8 cellular contexts compared by ENCODE assay signal in genomic region chr12:110923192-110923591, GRCh38. TPM values are rescaled to one million over a fixed set of nuclear protein-coding genes. Genes with fewer than 3 reads are reported as not detected.
"Had no signal": no experiment of that assay in that cellular context is flagged by ENCODE, and none has a peak within 500 bp of the region (broad histone marks: within the 10 kb centered on the region; RNA-seq: fewer than 3 reads in every experiment).

No MANE protein-coding gene starts in this region.

- H3K36me3 ChIP-seq: HAP-1 had no signal

- H3K4me3 ChIP-seq: GM23338, HAP-1 had no signal

- H3K4me2 ChIP-seq: GM23338 had no signal

- DNase-seq: HFFc6, KBM-7 had no signal

- ATAC-seq: HCT116 had no signal

- H3K4me1 ChIP-seq: HAP-1 had no signal

- H3K9me3 ChIP-seq: HAP-1 had no signal

RNA-seq across cellular contexts. Expression of gene MYL2, which starts 2.8 kb away (rescaled TPM):
- total RNA-seq: GM23338, H4, H7, HFFc6, HT-29 had no signal
- polyA plus RNA-seq: GM23338 had no signal
